ENCODE assay signal across 6 cellular contexts in the genomic region with DNA sequence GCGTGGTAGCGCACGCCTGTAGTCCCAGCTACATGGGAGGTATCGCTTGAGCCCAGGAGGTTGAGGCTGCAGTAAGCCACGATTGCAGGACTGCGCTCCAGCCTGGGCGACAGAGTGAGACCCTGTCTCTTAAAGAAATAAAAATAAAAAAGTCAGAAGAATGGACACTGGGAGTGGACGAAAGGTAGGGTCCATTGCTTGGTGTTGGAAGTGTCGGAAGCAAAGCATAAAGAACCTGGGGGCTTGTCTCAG. TPM values are rescaled to one million over a fixed set of nuclear protein-coding genes. Genes with fewer than 3 reads are reported as not detected.
DNase-seq lines count a peak whose midpoint lies in the region; ATAC-seq lines count a peak whose summit lies in the region.

No MANE protein-coding gene starts in this region.

- H3K4me1 ChIP-seq in ACC112 (ENCODE audit: control insufficient read depth, insufficient read depth, low read length, unreplicated experiment) (no peaks in the 10 kb centered on the region), SJCRH30 (peaks cover 15% of the 10 kb centered on the region)

- H3K27ac ChIP-seq in ACC112 (ENCODE audit: low read depth, low read length): no peak overlapping the region
- no peak overlapping the region for H3K27ac ChIP-seq in SJCRH30

- H3K4me3 ChIP-seq in ACC112 (ENCODE audit: low read depth, low read length) (peak overlapping the region; percentile 77; the same call in 1 of the 2 replicates), SJCRH30 (peak overlapping the region; percentile 69), iPS-18c (ENCODE audit: insufficient read depth, low read depth, low read length) (peak overlapping the region; percentile 66; the same call in 1 of the 2 replicates)

- DNase-seq in SJCRH30 (no peak), EL (no peak)

- no peak for ATAC-seq in HG03139 (IDR thresholded peaks at IDR 0.05; ENCODE audit: unreplicated experiment)
- no peak for ATAC-seq in GM18498 (IDR thresholded peaks at IDR 0.05; ENCODE audit: unreplicated experiment)

- H2AFZ ChIP-seq in ACC112 (ENCODE audit: low read length, unreplicated experiment): no peak overlapping the region

- H3K79me2 ChIP-seq in ACC112 (ENCODE audit: control insufficient read depth, insufficient read depth, low read length, unreplicated experiment): no peaks in the 10 kb centered on the region

- H3K9me3 ChIP-seq in SJCRH30 (replicated peaks) (no peaks in the 10 kb centered on the region), iPS-18c (ENCODE audit: control insufficient read depth, insufficient read depth, low read length) (no peaks in the 10 kb centered on the region)

- H3K27me3 ChIP-seq in ACC112 (ENCODE audit: insufficient read depth, low read length) (no peaks in the 10 kb centered on the region), SJCRH30 (no peaks in the 10 kb centered on the region)

- H3K36me3 ChIP-seq in ACC112 (ENCODE audit: insufficient read depth, low read length) (no peaks in the 10 kb centered on the region), SJCRH30 (no peaks in the 10 kb centered on the region)

RNA-seq across cellular contexts. Expression of gene ARHGAP33, which starts 0.4 kb away (rescaled TPM):
- total RNA-seq in SJCRH30 (2014; rRNA removed; shearing (Covaris generic)): 8.9 and 10.5 TPM in 2 replicates

RNA-seq across cellular contexts. Expression of gene PROSER3, which starts 17.0 kb away (rescaled TPM):
- 10.0 and 11.1 TPM in 2 replicates for total RNA-seq in SJCRH30 (2014; rRNA removed; shearing (Covaris generic))

RNA-seq across cellular contexts. Expression of gene HSPB6, which starts 18.1 kb away (rescaled TPM):
- total RNA-seq in SJCRH30 (2014; rRNA removed; shearing (Covaris generic)): not detected in 2 replicates

RNA-seq across cellular contexts. Expression of gene LIN37, which starts 26.6 kb away (rescaled TPM):
- 4.9 and 6.1 TPM in 2 replicates for total RNA-seq in SJCRH30 (2014; rRNA removed; shearing (Covaris generic))

RNA-seq across cellular contexts. Expression of gene PSENEN, which starts 29.5 kb away (rescaled TPM):
- 37.7 and 47.2 TPM in 2 replicates for total RNA-seq in SJCRH30 (2014; rRNA removed; shearing (Covaris generic))
